In the genomic region with DNA sequence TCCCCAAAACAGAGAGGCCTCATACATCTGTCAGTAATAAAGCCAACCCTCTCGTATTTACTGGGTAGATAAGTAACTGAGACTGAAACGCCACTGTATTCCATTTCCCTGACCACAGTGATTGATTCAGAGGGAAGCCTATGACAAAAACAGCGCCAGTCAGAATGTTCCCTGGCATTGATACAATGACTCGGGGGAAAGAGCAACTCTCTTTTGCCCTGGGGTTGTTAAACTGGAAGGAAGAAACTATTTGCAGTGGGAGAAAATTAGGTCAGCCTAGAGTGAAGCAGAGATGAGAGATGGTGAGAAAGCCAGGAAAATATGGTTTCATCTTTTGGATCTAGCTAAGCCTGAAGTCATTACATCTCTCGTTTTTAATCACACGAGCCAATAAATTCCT, we compare ENCODE assay signal across 17 cellular contexts. TPM values are rescaled to one million over a fixed set of nuclear protein-coding genes. Genes with fewer than 3 reads are reported as not detected.
DNase-seq lines count a peak whose midpoint lies in the region; ATAC-seq and TF ChIP-seq lines count a peak whose summit lies in the region.
"Had no signal": no experiment of that assay in that cellular context is flagged by ENCODE, and none has a peak within 500 bp of the region (broad histone marks: within the 10 kb centered on the region; RNA-seq: fewer than 3 reads in every experiment).

No MANE protein-coding gene starts in this region.

- H3K4me3 ChIP-seq in right lobe of liver (no peak overlapping the region), subcutaneous abdominal adipose tissue (ENCODE audit: low read depth in 1 of 5, low read length in 5 of 5) (no peak overlapping the region)
- H3K4me3 ChIP-seq: SJSA1 had no signal

- H3K9ac ChIP-seq in subcutaneous abdominal adipose tissue (ENCODE audit: low read length in 5 of 5): no peak overlapping the region

- H3K27ac ChIP-seq in right lobe of liver (no peak overlapping the region), subcutaneous abdominal adipose tissue (ENCODE audit: low read depth, low read length) (peak overlapping the region; percentile 4)
- H3K27ac ChIP-seq: SJSA1, VCaP had no signal

- H3K36me3 ChIP-seq in right lobe of liver: no peaks in the 10 kb centered on the region
- no peaks in the 10 kb centered on the region for H3K36me3 ChIP-seq in subcutaneous abdominal adipose tissue (ENCODE audit: control insufficient read depth in 5 of 5, insufficient read depth in 5 of 5, low read length in 5 of 5)
- H3K36me3 ChIP-seq: SJSA1 had no signal

- H3K4me1 ChIP-seq in right lobe of liver (no peaks in the 10 kb centered on the region), subcutaneous abdominal adipose tissue (ENCODE audit: control insufficient read depth in 5 of 5, insufficient read depth in 5 of 5, low read length in 5 of 5) (peaks cover 0 to 6% (median 5%) of the 10 kb centered on the region in 5 donors)

- peak; percentile 57 to 78 (median 65) for ATAC-seq in right lobe of liver
- ATAC-seq in GM18870 (IDR thresholded peaks at IDR 0.05; ENCODE audit: unreplicated experiment): no peak
- ATAC-seq in HG02610 (IDR thresholded peaks at IDR 0.05; ENCODE audit: unreplicated experiment): no peak
- ATAC-seq in GM18867 (IDR thresholded peaks at IDR 0.05; ENCODE audit: unreplicated experiment): no peak
- ATAC-seq: HCT116, left colon had no signal

- H3K27me3 ChIP-seq in right lobe of liver (no peaks in the 10 kb centered on the region), subcutaneous abdominal adipose tissue (ENCODE audit: control insufficient read depth in 5 of 5, insufficient read depth in 4 of 5, low read length in 5 of 5) (no peaks in the 10 kb centered on the region)
- H3K27me3 ChIP-seq: SJSA1 had no signal

- no peak for TF ChIP-seq CTCF in right lobe of liver (IDR thresholded peaks at IDR 0.05)

- TF ChIP-seq POLR2A in right lobe of liver (IDR thresholded peaks at IDR 0.05): no peak

- intact Hi-C loops in right lobe of liver (cut with DNase I): no loop called here

- peak; percentile 71 for DNase-seq in M059J (ENCODE audit: low read depth)
- DNase-seq in epidermal melanocyte (ENCODE audit: insufficient read length, low spot score): peak; percentile 38
- no peak for DNase-seq in right lobe of liver
- no peak for DNase-seq in iPS-NIHi7 (ENCODE audit: extremely low spot score)
- DNase-seq: CD4-positive, CD25-positive, alpha-beta regulatory T cell; dermis blood vessel endothelial cell; KBM-7; left colon; NCI-H1930; occipital lobe had no signal

- WGBS in right lobe of liver (ENCODE audit: insufficient coverage, low coverage, low lambda C conversion rate, missing lambda C conversion rate): 44% methylated on average over 6 of the region's 6 CpGs

- H3K9me3 ChIP-seq in right lobe of liver (no peaks in the 10 kb centered on the region), subcutaneous abdominal adipose tissue (ENCODE audit: control insufficient read depth in 5 of 5, low read length in 5 of 5) (no peaks in the 10 kb centered on the region)
- H3K9me3 ChIP-seq: SJSA1 had no signal

RNA-seq across cellular contexts. Expression of a gene that starts 48.6 kb away (rescaled TPM):
- 59.6 and 78.5 TPM in 2 replicates for total RNA-seq in M059J (2014; rRNA removed; shearing (Covaris generic))
- total RNA-seq in right lobe of liver: 10 to 100 TPM; 23.9 to 36.5 (median 29.5) TPM

Comparison
In these comparisons a context has a peak if more than half of its experiments do, and no peak if none do; other contexts are left out.
1. DNase-seq: peak in M059J (single experiment) and epidermal melanocyte (single experiment); none in right lobe of liver (0 of 3) and iPS-NIHi7 (single experiment).
2. ATAC-seq: peak in right lobe of liver (4 of 4); none in GM18870 (single experiment), HG02610 (single experiment) and GM18867 (single experiment).